24 cellular contexts compared by ENCODE assay signal in the genomic region with DNA sequence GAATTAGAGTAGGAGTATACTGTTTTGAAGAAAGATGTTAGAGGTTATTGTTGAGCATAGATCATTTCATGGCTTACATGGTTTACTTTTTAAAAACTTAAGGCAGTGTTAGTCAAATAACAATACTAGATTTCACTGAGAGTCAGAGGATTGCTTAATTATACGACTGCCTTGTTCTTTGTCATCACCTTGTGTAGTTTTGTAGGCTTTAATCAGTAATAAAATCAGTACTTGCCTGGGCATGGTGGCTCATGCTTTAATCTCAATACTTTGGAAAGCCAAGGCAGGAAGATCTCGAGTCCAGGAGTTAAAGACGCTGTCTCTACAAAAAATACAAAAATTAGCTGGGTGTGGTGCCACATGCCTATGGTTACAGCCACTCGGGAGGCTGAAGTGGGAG. TPM values are rescaled to one million over a fixed set of nuclear protein-coding genes. Genes with fewer than 3 reads are reported as not detected.
"Had no signal": no experiment of that assay in that cellular context is flagged by ENCODE, and none has a peak within 500 bp of the region (broad histone marks: within the 10 kb centered on the region; RNA-seq: fewer than 3 reads in every experiment).

No MANE protein-coding gene starts in this region.

- H3K9me3 ChIP-seq: SJCRH30 had no signal

- H3K4me1 ChIP-seq: SJCRH30 had no signal

- H3K36me3 ChIP-seq: SJCRH30 had no signal

- ATAC-seq: HepG2, K562, Right ventricle myocardium inferior, SK-N-SH treated with all-trans-retinoic acid at 6 μM for 48 hours had no signal

- H3K27me3 ChIP-seq: SJCRH30 had no signal

- H3K27ac ChIP-seq: KMS-11, SJCRH30 had no signal

- DNase-seq: IMR-90, Kasumi-1, MV-4-11, NCI-H1048, NCI-H1105, NCI-H1417, NCI-H1436 treated with DMSO at 0.1 percent for 48 hours, NCI-H1694, NCI-H187 treated with DMSO at 0.1 percent for 48 hours, NCI-H2029 treated with DMSO at 0.1 percent for 48 hours, NCI-H2227 treated with DMSO at 0.1 percent for 48 hours, NCI-H524, NCI-H69, NCI-H774, RPMI8226, SHP77 treated with DMSO at 0.1 percent for 48 hours, SJCRH30 had no signal

- FAIRE-seq: HepG2, K562 had no signal

- H3K4me3 ChIP-seq: K562, SJCRH30 had no signal

RNA-seq across cellular contexts. Expression of gene GPR52, which starts 41.3 kb away (rescaled TPM):
- total RNA-seq: HT1080, M059J had no signal
- polyA plus RNA-seq: IMR-90 had no signal
